ENCODE assay signal across 30 cellular contexts in the genomic region with DNA sequence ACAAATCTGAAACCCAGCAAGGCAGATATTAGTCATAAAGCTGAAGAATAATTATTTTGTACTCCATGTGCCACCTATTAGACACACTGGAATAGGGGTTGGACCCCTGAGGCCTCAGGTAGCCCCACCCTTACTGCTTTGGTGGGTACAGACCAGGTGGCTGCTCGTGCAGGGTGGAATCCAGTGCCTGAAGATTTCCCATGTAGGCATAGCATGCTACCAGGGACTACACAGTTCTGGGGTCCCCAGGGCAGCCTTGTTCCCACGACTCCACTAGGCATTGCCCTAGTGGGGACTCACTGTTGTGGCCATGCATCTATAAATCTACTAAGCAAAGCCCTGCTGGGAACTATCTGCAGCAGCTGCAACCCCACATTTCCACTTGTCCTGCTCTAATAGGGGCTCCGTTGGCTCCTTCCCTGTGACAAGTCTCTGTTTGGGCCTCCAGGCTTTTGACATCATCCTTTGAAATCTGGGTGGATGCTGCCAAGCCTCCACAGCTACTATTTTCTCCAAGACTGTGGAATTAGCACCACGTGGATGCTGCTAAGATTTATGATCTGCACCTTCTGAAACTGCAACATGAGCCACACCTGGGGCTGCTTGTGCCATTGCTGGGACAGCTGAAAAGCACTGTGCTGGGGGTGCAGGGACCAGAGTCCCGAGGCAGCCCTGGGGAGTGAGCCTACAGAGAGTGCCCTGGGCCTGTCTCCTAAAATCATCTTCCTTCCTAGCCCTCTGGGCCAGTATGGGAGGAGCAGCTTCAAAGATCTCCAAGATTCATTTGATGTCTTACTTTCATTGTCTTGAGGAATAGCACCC.
"Had no signal": no experiment of that assay in that cellular context is flagged by ENCODE, and none has a peak within 500 bp of the region (broad histone marks: within the 10 kb centered on the region; RNA-seq: fewer than 3 reads in every experiment).

No MANE protein-coding gene starts in this region.

- H3K36me3 Mint-ChIP-seq: activated CD4-positive, alpha-beta memory T cell treated with anti-CD3 and anti-CD28 coated beads for 36 hours; mesothelial cell of epicardium; naive B cell; type B pancreatic cell had no signal

- H3K27ac ChIP-seq: epithelial cell of prostate, gastroesophageal sphincter, ovary, prostate gland, thoracic aorta had no signal

- H3K9me3 Mint-ChIP-seq: activated CD4-positive, alpha-beta memory T cell treated with anti-CD3 and anti-CD28 coated beads for 36 hours; activated CD4-positive, alpha-beta T cell treated with anti-CD3 and anti-CD28 coated beads, Interleukin-2, amount 10 ng/mL, durations not matched to agents 24 days and 14 days; activated T-cell treated with anti-CD3 and anti-CD28 coated beads, Interleukin-2, amount 50 U/mL, for 24 hours; dendritic cell treated with granulocyte-macrophage colony-stimulating factor and Interleukin-4, amounts not matched to agents 40 ng/mL and 50 ng/mL, for 4 days; mesothelial cell of epicardium; nephron progenitor cell; type B pancreatic cell had no signal

- H3K4me3 ChIP-seq: gastroesophageal sphincter, ovary, prostate gland, smooth muscle cell, thoracic aorta had no signal

- ATAC-seq: gastroesophageal sphincter, left colon, SK-N-SH treated with all-trans-retinoic acid at 6 μM for 48 hours, T-helper 17 cell had no signal

- H3K9me3 ChIP-seq: gastroesophageal sphincter, ovary, prostate gland, thoracic aorta had no signal

- H3K4me3 Mint-ChIP-seq: activated CD4-positive, alpha-beta memory T cell treated with anti-CD3 and anti-CD28 coated beads for 36 hours; activated CD4-positive, alpha-beta T cell treated with anti-CD3 and anti-CD28 coated beads, Interleukin-2, amount 10 ng/mL, durations not matched to agents 24 days and 14 days; activated T-cell treated with anti-CD3 and anti-CD28 coated beads, Interleukin-2, amount 50 U/mL, for 24 hours; dendritic cell treated with granulocyte-macrophage colony-stimulating factor and Interleukin-4, amounts not matched to agents 40 ng/mL and 50 ng/mL, for 4 days; mesothelial cell of epicardium; nephron progenitor cell; T-helper 17 cell; type B pancreatic cell had no signal

- H3K36me3 ChIP-seq: gastroesophageal sphincter, ovary, prostate gland, thoracic aorta had no signal

- H3K4me1 ChIP-seq: gastroesophageal sphincter, prostate gland had no signal

- H3K4me1 Mint-ChIP-seq: activated CD4-positive, alpha-beta T cell treated with anti-CD3 and anti-CD28 coated beads, Interleukin-2, amount 10 ng/mL, durations not matched to agents 24 days and 14 days; naive B cell; nephron progenitor cell; T-helper 17 cell had no signal

- H3K27ac Mint-ChIP-seq: activated CD4-positive, alpha-beta memory T cell treated with anti-CD3 and anti-CD28 coated beads for 36 hours; activated CD4-positive, alpha-beta T cell treated with anti-CD3 and anti-CD28 coated beads, Interleukin-2, amount 10 ng/mL, durations not matched to agents 24 days and 14 days; activated T-cell treated with anti-CD3 and anti-CD28 coated beads, Interleukin-2, amount 50 U/mL, for 24 hours; dendritic cell treated with granulocyte-macrophage colony-stimulating factor and Interleukin-4, amounts not matched to agents 40 ng/mL and 50 ng/mL, for 4 days; mesothelial cell of epicardium; naive B cell; nephron progenitor cell; T-helper 17 cell; type B pancreatic cell had no signal

- H3K27me3 ChIP-seq: gastroesophageal sphincter, ovary had no signal

- H3K27me3 Mint-ChIP-seq: activated CD4-positive, alpha-beta memory T cell treated with anti-CD3 and anti-CD28 coated beads for 36 hours; activated CD4-positive, alpha-beta T cell treated with anti-CD3 and anti-CD28 coated beads, Interleukin-2, amount 10 ng/mL, durations not matched to agents 24 days and 14 days; activated T-cell treated with anti-CD3 and anti-CD28 coated beads, Interleukin-2, amount 50 U/mL, for 24 hours; dendritic cell treated with granulocyte-macrophage colony-stimulating factor and Interleukin-4, amounts not matched to agents 40 ng/mL and 50 ng/mL, for 4 days; naive B cell; T-helper 17 cell; type B pancreatic cell had no signal

- DNase-seq: activated CD4-positive, alpha-beta memory T cell treated with anti-CD3 and anti-CD28 coated beads for 36 hours; activated CD4-positive, alpha-beta T cell treated with anti-CD3 and anti-CD28 coated beads, Interleukin-2, amount 10 ng/mL, durations not matched to agents 24 days and 14 days; activated CD4-positive, CD25-positive, alpha-beta regulatory T cell treated with anti-CD3 and anti-CD28 coated beads, Interleukin-2, amount 50 U/mL, for 72 hours; activated CD8-positive, alpha-beta memory T cell treated with anti-CD3 and anti-CD28 coated beads, Interleukin-2, amount 50 U/mL, for 48 hours; activated gamma-delta T cell; activated naive CD4-positive, alpha-beta T cell treated with anti-CD3 and anti-CD28 coated beads, Interleukin-2, amount 50 U/mL, for 16 hours; activated T-cell treated with anti-CD3 and anti-CD28 coated beads, Interleukin-2, amount 50 U/mL, for 24 hours; amniotic stem cell; central memory CD4-positive, alpha-beta T cell; hippocampal formation; left colon; mammary epithelial cell; naive B cell; nephron progenitor cell; ovary; retina; stimulated activated CD4-positive, alpha-beta T cell treated with anti-CD3 and anti-CD28 coated beads, Interleukin-15, amount 100 ng/mL, for 24 hours; stimulated activated CD4-positive, alpha-beta T cell treated with anti-CD3 and anti-CD28 coated beads, Interleukin-2, amount 100 ng/mL, for 24 hours; stimulated activated naive CD4-positive, alpha-beta T cell treated with Interleukin-2 at 50 U/mL for 16 hours; T-helper 17 cell; T1000 had no signal
